In genomic region chr3:131729561-131729960, GRCh38 we compare ENCODE assay signal across 18 cellular contexts.
"Had no signal": no experiment of that assay in that cellular context is flagged by ENCODE, and none has a peak within 500 bp of the region (broad histone marks: within the 10 kb centered on the region; RNA-seq: fewer than 3 reads in every experiment).

No MANE protein-coding gene starts in this region.

- H3K36me3 Mint-ChIP-seq: activated naive CD8-positive, alpha-beta T cell had no signal

- H3K27ac ChIP-seq: dorsolateral prefrontal cortex, left lung, prostate gland, sigmoid colon, upper lobe of left lung had no signal

- FAIRE-seq: bronchial epithelial cell had no signal

- H3K4me3 Mint-ChIP-seq: activated naive CD8-positive, alpha-beta T cell; activated T-cell treated with anti-CD3 and anti-CD28 coated beads, Interleukin-2, amount 50 U/mL, for 24 hours; nephron had no signal

- H3K4me1 Mint-ChIP-seq: nephron had no signal

- H3K27me3 ChIP-seq: dorsolateral prefrontal cortex, left lung, sigmoid colon, upper lobe of left lung had no signal

- H3K9me3 Mint-ChIP-seq: activated T-cell treated with anti-CD3 and anti-CD28 coated beads, Interleukin-2, amount 50 U/mL, for 24 hours; nephron had no signal

- H3K4me3 ChIP-seq: dorsolateral prefrontal cortex, left lung, prostate gland, sigmoid colon, upper lobe of left lung had no signal

- H3K9me3 ChIP-seq: left lung, prostate gland, sigmoid colon, upper lobe of left lung had no signal

- DNase-seq: activated CD4-positive, alpha-beta T cell treated with anti-CD3 and anti-CD28 coated beads, Interleukin-2, amount 50 U/mL, for 4 hours; activated effector memory CD4-positive, alpha-beta T cell treated with anti-CD3 and anti-CD28 coated beads, Interleukin-2, amount 50 U/mL, for 16 hours; activated T-cell treated with anti-CD3 and anti-CD28 coated beads, Interleukin-2, amount 50 U/mL, for 24 hours; anterior cingulate cortex; dorsolateral prefrontal cortex; foreskin melanocyte; head of caudate nucleus; left lung; sigmoid colon; stimulated activated CD4-positive, alpha-beta T cell treated with anti-CD3 and anti-CD28 coated beads, Interleukin-4, amount 100 ng/mL, for 1 hour; stimulated activated CD8-positive, alpha-beta memory T cell treated with anti-CD3 and anti-CD28 coated beads, Interleukin-4, amount 100 ng/mL, for 48 hours; stimulated activated naive CD8-positive, alpha-beta T cell treated with anti-CD3 and anti-CD28 coated beads, Interleukin-15, Interleukin-2, amounts not matched to agents 100 U/mL and 50 U/mL, for 24 hours; T-helper 2 cell; upper lobe of left lung had no signal

- H3K27me3 Mint-ChIP-seq: activated naive CD8-positive, alpha-beta T cell had no signal

- H3K27ac Mint-ChIP-seq: activated naive CD8-positive, alpha-beta T cell; activated T-cell treated with anti-CD3 and anti-CD28 coated beads, Interleukin-2, amount 50 U/mL, for 24 hours; nephron had no signal

- H3K36me3 ChIP-seq: left lung, prostate gland, sigmoid colon, upper lobe of left lung had no signal

- H3K4me1 ChIP-seq: left lung, prostate gland, sigmoid colon had no signal
